ENCODE assay signal across 8 cellular contexts in the genomic region with DNA sequence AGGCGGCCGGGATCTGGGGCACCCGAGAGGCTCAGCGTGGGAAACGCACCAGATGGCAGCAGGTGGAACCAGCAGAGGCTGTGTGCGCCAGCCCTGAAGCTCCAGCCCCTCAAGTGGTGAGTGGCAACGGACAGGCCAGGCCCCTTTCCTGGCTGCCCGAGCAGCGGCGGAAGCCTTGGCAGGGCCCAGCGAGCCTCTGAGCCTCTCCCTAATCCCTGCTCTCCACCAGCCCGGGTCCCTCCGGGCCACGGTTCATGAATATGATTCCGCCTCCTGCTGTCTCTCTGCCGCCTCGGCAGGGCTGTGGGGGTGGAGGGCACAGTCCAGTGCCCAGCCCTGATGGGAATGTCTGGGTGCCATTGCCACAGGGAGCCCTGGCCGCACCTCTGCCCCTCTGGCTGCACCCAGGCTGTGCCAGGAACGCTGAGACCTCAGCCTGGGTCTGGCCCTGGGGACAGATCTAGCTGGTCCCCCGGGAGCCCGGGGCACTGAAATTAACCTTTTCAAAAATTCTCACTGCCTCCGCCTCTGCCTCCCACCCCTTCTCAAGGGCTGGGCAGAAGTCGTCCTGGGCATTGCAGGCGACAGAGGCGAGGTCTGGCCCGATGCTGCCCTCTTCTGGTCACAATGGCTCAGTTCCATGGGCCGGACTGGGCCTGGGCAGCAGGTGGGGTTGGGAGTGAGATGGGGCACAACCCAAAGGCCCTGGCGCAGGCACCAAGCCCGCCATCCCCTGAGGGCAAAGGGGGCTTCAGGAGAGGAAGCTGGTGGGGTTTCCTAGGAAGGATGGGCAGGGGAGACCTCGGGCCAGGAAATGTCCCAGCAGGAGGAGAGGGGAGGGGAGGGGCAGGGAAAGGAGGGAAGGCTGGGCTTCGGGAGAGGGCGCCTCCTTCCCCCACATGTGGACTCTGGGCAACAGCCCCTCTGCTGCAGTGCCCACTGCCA. TPM values are rescaled to one million over a fixed set of nuclear protein-coding genes. Genes with fewer than 3 reads are reported as not detected.
DNase-seq lines count a peak whose midpoint lies in the region; ATAC-seq and TF ChIP-seq lines count a peak whose summit lies in the region.

No MANE protein-coding gene starts in this region.

- no peaks in the 10 kb centered on the region for H3K27me3 ChIP-seq in mesendoderm (ENCODE audit: insufficient read depth, low read length, poor library complexity)

- no peaks in the 10 kb centered on the region for H3K9me3 Mint-ChIP-seq in activated CD8-positive, alpha-beta T cell treated with anti-CD3 and anti-CD28 coated beads for 36 hours
- no peaks in the 10 kb centered on the region for H3K9me3 Mint-ChIP-seq in effector memory CD8-positive, alpha-beta T cell

- H2BK120ac ChIP-seq in mesendoderm (ENCODE audit: low read depth, low read length), result no peak overlapping the region

- no peak overlapping the region for H2BK15ac ChIP-seq in mesendoderm (replicated peaks; ENCODE audit: low read depth)

- DNase-seq in NCI-H1436 (lab: John Stamatoyannopoulos, UW), result peak; percentile 85
- DNase-seq in NCI-H1436 treated with DMSO at 0.1 percent for 48 hours (lab: John Stamatoyannopoulos, UW), result no peak
- peak; percentile 89 for DNase-seq in NCI-H69 (lab: John Stamatoyannopoulos, UW)
- DNase-seq in activated CD8-positive, alpha-beta T cell treated with anti-CD3 and anti-CD28 coated beads for 36 hours, result peak; percentile 85
- DNase-seq in effector memory CD8-positive, alpha-beta T cell, result peak; percentile 66 to 70 (median 68)
- DNase-seq in mesendoderm, result peak; percentile 79
- DNase-seq in stimulated activated CD8-positive, alpha-beta memory T cell treated with anti-CD3 and anti-CD28 coated beads, Interleukin-12 subunit alpha, Interleukin-12 subunit beta, amount 100 ng/mL, for 4 hours (ENCODE audit: low read depth), result peak; percentile 45

- no peak overlapping the region for H3K18ac ChIP-seq in mesendoderm (ENCODE audit: low read length)

- H3K56ac ChIP-seq in mesendoderm (ENCODE audit: low read length), result no peak overlapping the region

- H3K4ac ChIP-seq in mesendoderm (ENCODE audit: low read depth, low read length), result no peak overlapping the region

- peak overlapping the region; percentile 10 for H3K9ac ChIP-seq in mesendoderm (ENCODE audit: low read length)

- no peaks in the 10 kb centered on the region for H3K36me3 Mint-ChIP-seq in activated CD8-positive, alpha-beta T cell treated with anti-CD3 and anti-CD28 coated beads for 36 hours (ENCODE audit: low read depth)
- no peaks in the 10 kb centered on the region for H3K36me3 Mint-ChIP-seq in effector memory CD8-positive, alpha-beta T cell (ENCODE audit: insufficient read depth)

- ATAC-seq in HG03196 (IDR thresholded peaks at IDR 0.05; ENCODE audit: unreplicated experiment), result peak; percentile 63
- peak; percentile 99 for ATAC-seq in activated CD8-positive, alpha-beta T cell treated with anti-CD3 and anti-CD28 coated beads for 36 hours
- peak; percentile 91 for ATAC-seq in effector memory CD8-positive, alpha-beta T cell (replicated peaks)

- no peak overlapping the region for H3K27ac Mint-ChIP-seq in activated CD8-positive, alpha-beta T cell treated with anti-CD3 and anti-CD28 coated beads for 36 hours
- H3K27ac Mint-ChIP-seq in effector memory CD8-positive, alpha-beta T cell, result no peak overlapping the region

- no peak overlapping the region for H3K4me2 ChIP-seq in mesendoderm (ENCODE audit: low read length)

- H3K4me1 ChIP-seq in mesendoderm (ENCODE audit: control insufficient read depth, low read depth, low read length), result no peaks in the 10 kb centered on the region

- TF ChIP-seq CTCF in activated CD8-positive, alpha-beta T cell treated with anti-CD3 and anti-CD28 coated beads for 36 hours (IDR thresholded peaks at IDR 0.05), result peak; percentile 80

- H3K4me3 Mint-ChIP-seq in activated CD8-positive, alpha-beta T cell treated with anti-CD3 and anti-CD28 coated beads for 36 hours, result no peak overlapping the region
- H3K4me3 Mint-ChIP-seq in effector memory CD8-positive, alpha-beta T cell, result peak overlapping the region; percentile 18 to 56

- POLR2A ChIA-PET in activated CD8-positive, alpha-beta T cell treated with anti-CD3 and anti-CD28 coated beads for 36 hours (lab: Charles Lee), result interaction anchor here (0.6 kb wide), 1 partner anchor 778 kb away, joined by 3 read pairs; no protein-coding TSS in a partner anchor

- no peak overlapping the region for H3K27ac ChIP-seq in mesendoderm (ENCODE audit: low read depth, low read length)

- WGBS in mesendoderm (ENCODE audit: extremely low coverage, insufficient coverage, low lambda C conversion rate), result no CpG with 5 or more reads among the region's 32 CpGs

- no peak overlapping the region for H3K23ac ChIP-seq in mesendoderm (ENCODE audit: low read length)

- no peak overlapping the region for H2AK5ac ChIP-seq in mesendoderm (ENCODE audit: low read length)

- H4K8ac ChIP-seq in mesendoderm (ENCODE audit: low read depth, low read length), result no peak overlapping the region

- H2BK5ac ChIP-seq in mesendoderm (ENCODE audit: low read length), result no peak overlapping the region

- intact Hi-C loops in activated CD8-positive, alpha-beta T cell treated with anti-CD3 and anti-CD28 coated beads for 36 hours (cut with micrococcal nuclease), result loop anchor here (2.0 kb wide), 1 partner anchor 113 kb away; no protein-coding TSS in a partner anchor

- CTCF ChIA-PET in activated CD8-positive, alpha-beta T cell treated with anti-CD3 and anti-CD28 coated beads for 36 hours (lab: Charles Lee), result interaction anchor here (0.8 to 1.5 kb wide), 7 partner anchors 13 to 149 kb away, joined by 3 to 12 read pairs (median 4); no protein-coding TSS in a partner anchor

- no peaks in the 10 kb centered on the region for H3K36me3 ChIP-seq in mesendoderm (ENCODE audit: control insufficient read depth, insufficient read depth, low read length)

- H3K79me1 ChIP-seq in mesendoderm (ENCODE audit: low read length), result no peaks in the 10 kb centered on the region

- no peaks in the 10 kb centered on the region for H3K79me2 ChIP-seq in mesendoderm (ENCODE audit: control insufficient read depth, insufficient read depth, low read length)

- H4K5ac ChIP-seq in mesendoderm (ENCODE audit: low read length), result no peak overlapping the region

- no peaks in the 10 kb centered on the region for H3K27me3 Mint-ChIP-seq in activated CD8-positive, alpha-beta T cell treated with anti-CD3 and anti-CD28 coated beads for 36 hours
- peaks cover 14 to 39% of the 10 kb centered on the region in 2 donors for H3K27me3 Mint-ChIP-seq in effector memory CD8-positive, alpha-beta T cell

- H3K4me1 Mint-ChIP-seq in activated CD8-positive, alpha-beta T cell treated with anti-CD3 and anti-CD28 coated beads for 36 hours (ENCODE audit: low read depth), result peaks cover 3% of the 10 kb centered on the region
- H3K4me1 Mint-ChIP-seq in effector memory CD8-positive, alpha-beta T cell (ENCODE audit: low read depth in 2 of 2), result peaks cover 5 to 7% of the 10 kb centered on the region in 2 donors

- H3K4me3 ChIP-seq in mesendoderm (ENCODE audit: low read length), result no peak overlapping the region

RNA-seq across cellular contexts. Expression of gene CCDC187, which starts 20.3 kb away (rescaled TPM):
- total RNA-seq in activated CD8-positive, alpha-beta T cell treated with anti-CD3 and anti-CD28 coated beads for 36 hours, result under 1 TPM in 1 of 2 experiments, not detected in 1; 0.07 TPM
- under 0.01 TPM for polyA plus RNA-seq in mesendoderm (2013, experiment 1 of 2)
- polyA plus RNA-seq in mesendoderm (2013, experiment 2 of 2), result under 0.01 TPM

RNA-seq across cellular contexts. Expression of gene QSOX2, which starts 38.0 kb away (rescaled TPM):
- total RNA-seq in activated CD8-positive, alpha-beta T cell treated with anti-CD3 and anti-CD28 coated beads for 36 hours, result 10 to 100 TPM; 21.0 to 21.5 TPM
- 11.2 TPM for polyA plus RNA-seq in mesendoderm (2013, experiment 1 of 2)
- polyA plus RNA-seq in mesendoderm (2013, experiment 2 of 2), result 11.3 TPM

RNA-seq across cellular contexts. Expression of gene GPSM1, which starts 43.8 kb away (rescaled TPM):
- 1 to 10 TPM; 8.8 to 10.0 TPM for total RNA-seq in activated CD8-positive, alpha-beta T cell treated with anti-CD3 and anti-CD28 coated beads for 36 hours
- 8.2 TPM for polyA plus RNA-seq in mesendoderm (2013, experiment 1 of 2)
- polyA plus RNA-seq in mesendoderm (2013, experiment 2 of 2), result 8.6 TPM
